ENCODE assay signal across 1 cellular context in the genomic region with DNA sequence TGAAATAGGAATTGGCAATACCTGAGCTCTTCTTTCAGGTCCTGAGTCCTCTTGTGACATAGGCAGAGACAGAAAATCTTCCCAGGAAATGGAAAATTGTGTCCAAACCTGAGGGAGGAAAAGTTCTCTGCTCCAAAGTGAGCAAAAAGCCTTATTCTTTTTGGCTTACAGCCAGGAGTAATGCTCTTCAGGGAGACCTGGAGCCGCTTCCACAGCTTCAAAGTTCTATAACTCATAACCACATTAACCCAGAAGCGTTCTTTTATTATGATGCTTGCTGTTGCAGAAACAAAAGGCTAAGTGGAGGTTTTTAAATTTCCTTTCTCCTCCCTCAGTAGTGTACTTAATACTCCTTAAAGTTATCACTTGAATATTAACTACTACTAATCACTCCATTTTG.
TF ChIP-seq lines count a peak whose summit lies in the region.

No MANE protein-coding gene starts in this region.

TF ChIP-seq in GM23338, 12 proteins besides CTCF, POLR2A, EP300 and RAD21 (continued from another document):
- TF ChIP-seq, protein P1, sequence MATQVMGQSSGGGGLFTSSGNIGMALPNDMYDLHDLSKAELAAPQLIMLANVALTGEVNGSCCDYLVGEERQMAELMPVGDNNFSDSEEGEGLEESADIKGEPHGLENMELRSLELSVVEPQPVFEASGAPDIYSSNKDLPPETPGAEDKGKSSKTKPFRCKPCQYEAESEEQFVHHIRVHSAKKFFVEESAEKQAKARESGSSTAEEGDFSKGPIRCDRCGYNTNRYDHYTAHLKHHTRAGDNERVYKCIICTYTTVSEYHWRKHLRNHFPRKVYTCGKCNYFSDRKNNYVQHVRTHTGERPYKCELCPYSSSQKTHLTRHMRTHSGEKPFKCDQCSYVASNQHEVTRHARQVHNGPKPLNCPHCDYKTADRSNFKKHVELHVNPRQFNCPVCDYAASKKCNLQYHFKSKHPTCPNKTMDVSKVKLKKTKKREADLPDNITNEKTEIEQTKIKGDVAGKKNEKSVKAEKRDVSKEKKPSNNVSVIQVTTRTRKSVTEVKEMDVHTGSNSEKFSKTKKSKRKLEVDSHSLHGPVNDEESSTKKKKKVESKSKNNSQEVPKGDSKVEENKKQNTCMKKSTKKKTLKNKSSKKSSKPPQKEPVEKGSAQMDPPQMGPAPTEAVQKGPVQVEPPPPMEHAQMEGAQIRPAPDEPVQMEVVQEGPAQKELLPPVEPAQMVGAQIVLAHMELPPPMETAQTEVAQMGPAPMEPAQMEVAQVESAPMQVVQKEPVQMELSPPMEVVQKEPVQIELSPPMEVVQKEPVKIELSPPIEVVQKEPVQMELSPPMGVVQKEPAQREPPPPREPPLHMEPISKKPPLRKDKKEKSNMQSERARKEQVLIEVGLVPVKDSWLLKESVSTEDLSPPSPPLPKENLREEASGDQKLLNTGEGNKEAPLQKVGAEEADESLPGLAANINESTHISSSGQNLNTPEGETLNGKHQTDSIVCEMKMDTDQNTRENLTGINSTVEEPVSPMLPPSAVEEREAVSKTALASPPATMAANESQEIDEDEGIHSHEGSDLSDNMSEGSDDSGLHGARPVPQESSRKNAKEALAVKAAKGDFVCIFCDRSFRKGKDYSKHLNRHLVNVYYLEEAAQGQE (IDR thresholded peaks at IDR 0.05; ENCODE audit: unreplicated experiment) = no peak
- TF ChIP-seq, protein P2, sequence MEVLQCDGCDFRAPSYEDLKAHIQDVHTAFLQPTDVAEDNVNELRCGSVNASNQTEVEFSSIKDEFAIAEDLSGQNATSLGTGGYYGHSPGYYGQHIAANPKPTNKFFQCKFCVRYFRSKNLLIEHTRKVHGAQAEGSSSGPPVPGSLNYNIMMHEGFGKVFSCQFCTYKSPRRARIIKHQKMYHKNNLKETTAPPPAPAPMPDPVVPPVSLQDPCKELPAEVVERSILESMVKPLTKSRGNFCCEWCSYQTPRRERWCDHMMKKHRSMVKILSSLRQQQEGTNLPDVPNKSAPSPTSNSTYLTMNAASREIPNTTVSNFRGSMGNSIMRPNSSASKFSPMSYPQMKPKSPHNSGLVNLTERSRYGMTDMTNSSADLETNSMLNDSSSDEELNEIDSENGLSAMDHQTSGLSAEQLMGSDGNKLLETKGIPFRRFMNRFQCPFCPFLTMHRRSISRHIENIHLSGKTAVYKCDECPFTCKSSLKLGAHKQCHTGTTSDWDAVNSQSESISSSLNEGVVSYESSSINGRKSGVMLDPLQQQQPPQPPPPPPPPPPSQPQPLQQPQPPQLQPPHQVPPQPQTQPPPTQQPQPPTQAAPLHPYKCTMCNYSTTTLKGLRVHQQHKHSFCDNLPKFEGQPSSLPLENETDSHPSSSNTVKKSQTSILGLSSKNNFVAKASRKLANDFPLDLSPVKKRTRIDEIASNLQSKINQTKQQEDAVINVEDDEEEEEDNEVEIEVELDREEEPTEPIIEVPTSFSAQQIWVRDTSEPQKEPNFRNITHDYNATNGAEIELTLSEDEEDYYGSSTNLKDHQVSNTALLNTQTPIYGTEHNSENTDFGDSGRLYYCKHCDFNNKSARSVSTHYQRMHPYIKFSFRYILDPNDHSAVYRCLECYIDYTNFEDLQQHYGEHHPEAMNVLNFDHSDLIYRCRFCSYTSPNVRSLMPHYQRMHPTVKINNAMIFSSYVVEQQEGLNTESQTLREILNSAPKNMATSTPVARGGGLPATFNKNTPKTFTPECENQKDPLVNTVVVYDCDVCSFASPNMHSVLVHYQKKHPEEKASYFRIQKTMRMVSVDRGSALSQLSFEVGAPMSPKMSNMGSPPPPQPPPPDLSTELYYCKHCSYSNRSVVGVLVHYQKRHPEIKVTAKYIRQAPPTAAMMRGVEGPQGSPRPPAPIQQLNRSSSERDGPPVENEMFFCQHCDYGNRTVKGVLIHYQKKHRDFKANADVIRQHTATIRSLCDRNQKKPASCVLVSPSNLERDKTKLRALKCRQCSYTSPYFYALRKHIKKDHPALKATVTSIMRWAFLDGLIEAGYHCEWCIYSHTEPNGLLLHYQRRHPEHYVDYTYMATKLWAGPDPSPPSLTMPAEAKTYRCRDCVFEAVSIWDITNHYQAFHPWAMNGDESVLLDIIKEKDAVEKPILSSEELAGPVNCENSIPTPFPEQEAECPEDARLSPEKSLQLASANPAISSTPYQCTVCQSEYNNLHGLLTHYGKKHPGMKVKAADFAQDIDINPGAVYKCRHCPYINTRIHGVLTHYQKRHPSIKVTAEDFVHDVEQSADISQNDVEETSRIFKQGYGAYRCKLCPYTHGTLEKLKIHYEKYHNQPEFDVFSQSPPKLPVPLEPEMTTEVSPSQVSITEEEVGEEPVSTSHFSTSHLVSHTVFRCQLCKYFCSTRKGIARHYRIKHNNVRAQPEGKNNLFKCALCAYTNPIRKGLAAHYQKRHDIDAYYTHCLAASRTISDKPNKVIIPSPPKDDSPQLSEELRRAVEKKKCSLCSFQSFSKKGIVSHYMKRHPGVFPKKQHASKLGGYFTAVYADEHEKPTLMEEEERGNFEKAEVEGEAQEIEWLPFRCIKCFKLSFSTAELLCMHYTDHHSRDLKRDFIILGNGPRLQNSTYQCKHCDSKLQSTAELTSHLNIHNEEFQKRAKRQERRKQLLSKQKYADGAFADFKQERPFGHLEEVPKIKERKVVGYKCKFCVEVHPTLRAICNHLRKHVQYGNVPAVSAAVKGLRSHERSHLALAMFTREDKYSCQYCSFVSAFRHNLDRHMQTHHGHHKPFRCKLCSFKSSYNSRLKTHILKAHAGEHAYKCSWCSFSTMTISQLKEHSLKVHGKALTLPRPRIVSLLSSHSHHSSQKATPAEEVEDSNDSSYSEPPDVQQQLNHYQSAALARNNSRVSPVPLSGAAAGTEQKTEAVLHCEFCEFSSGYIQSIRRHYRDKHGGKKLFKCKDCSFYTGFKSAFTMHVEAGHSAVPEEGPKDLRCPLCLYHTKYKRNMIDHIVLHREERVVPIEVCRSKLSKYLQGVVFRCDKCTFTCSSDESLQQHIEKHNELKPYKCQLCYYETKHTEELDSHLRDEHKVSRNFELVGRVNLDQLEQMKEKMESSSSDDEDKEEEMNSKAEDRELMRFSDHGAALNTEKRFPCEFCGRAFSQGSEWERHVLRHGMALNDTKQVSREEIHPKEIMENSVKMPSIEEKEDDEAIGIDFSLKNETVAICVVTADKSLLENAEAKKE (CRISPR knock-in tag; IDR thresholded peaks at IDR 0.05) = no peak
- TF ChIP-seq ZNF331 (CRISPR knock-in tag; IDR thresholded peaks at IDR 0.05; ENCODE audit: low read depth) = no peak
TF ChIP-seq in GM23338: peak in this region for 0.
